21 cellular contexts compared by ENCODE assay signal in the genomic region with DNA sequence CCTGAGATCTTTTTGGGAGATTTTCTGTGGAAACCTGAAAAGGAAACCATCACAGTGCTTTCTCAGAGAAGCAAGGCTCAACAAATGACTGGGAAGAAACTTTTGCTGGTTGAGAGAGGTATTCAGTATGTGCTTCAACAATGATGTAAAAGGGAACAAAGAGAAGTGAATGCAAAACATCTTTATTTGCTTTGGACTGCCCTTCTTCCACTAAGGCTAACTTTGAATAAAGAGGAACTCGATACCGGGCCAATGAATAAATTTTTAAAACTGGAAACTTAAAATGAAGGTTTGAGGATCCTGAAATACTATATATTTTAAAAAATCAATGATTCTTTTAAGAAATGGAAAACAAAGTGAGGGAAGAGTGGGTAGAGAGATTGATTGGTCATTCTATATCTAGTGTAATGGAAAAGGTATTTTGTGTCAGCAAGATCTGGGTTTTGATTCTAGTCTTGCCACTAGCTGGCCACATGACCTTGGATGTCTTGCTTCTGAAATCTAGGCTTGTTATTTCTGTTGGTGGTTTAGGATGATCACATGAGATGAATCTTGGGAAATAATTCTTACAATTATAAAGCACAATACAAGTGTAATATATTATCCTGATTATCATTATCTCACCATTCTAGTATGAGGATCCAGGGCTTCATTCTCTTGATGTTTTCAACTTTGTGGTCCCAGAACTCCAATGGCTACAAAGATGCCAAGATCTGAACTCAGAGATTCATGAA. TPM values are rescaled to one million over a fixed set of nuclear protein-coding genes. Genes with fewer than 3 reads are reported as not detected.
A peak's percentile ranks its signal among the peaks of the same experiment; 100 is the strongest.
DNase-seq lines count a peak whose midpoint lies in the region; ATAC-seq, FAIRE-seq and TF ChIP-seq lines count a peak whose summit lies in the region.
"Had no signal": no experiment of that assay in that cellular context is flagged by ENCODE, and none has a peak within 500 bp of the region (broad histone marks: within the 10 kb centered on the region; RNA-seq: fewer than 3 reads in every experiment).

No MANE protein-coding gene starts in this region.

- H3K27ac ChIP-seq in urinary bladder (ENCODE audit: low read depth) (peak overlapping the region; percentile 10), vagina (no peak overlapping the region)
- H3K27ac ChIP-seq: BLaER1 treated with 17β-estradiol and CSF1 and Interleukin-3, amounts not matched to agents 10 nM and 100 nM; SJCRH30 had no signal

- no peak for TF ChIP-seq POLR2A in GM12892 (IDR thresholded peaks at IDR 0.05; ENCODE audit: low read depth, low read length)
- TF ChIP-seq POLR2A in vagina (IDR thresholded peaks at IDR 0.05), result no peak

- in situ Hi-C loops in SK-MEL-5 (cut with HindIII; ENCODE audit: low pct_unique_long_range_greater_than_20kb, low sequenced_read_pairs), result no loop called here

- no peak for ATAC-seq in GM19328 (IDR thresholded peaks at IDR 0.05; ENCODE audit: unreplicated experiment)
- ATAC-seq: CD8-positive, alpha-beta T cell; GM12878; K562; Panc1 had no signal

- no peaks in the 10 kb centered on the region for H3K9me3 ChIP-seq in vagina
- H3K9me3 ChIP-seq: SJCRH30 had no signal

- H3K27me3 ChIP-seq in vagina, result no peaks in the 10 kb centered on the region
- H3K27me3 ChIP-seq: BLaER1 treated with 17β-estradiol and CSF1 and Interleukin-3, amounts not matched to agents 10 nM and 100 nM; SJCRH30 had no signal

- intact Hi-C loops in vagina (cut with DNase I), result no loop called here

- no peak for DNase-seq in GM12892 (ENCODE audit: insufficient read length)
- DNase-seq in SK-MEL-5 (ENCODE audit: low read depth, low spot score), result peak; percentile 5
- peak; percentile 41 for DNase-seq in fibroblast of peridontal ligament (ENCODE audit: extremely low read depth)
- DNase-seq in vagina (ENCODE audit: extremely low spot score in 2 of 2), result no peak
- DNase-seq in UCSD-AML1 (lab: John Stamatoyannopoulos, UW; ENCODE audit: unreplicated experiment), result no peak
- DNase-seq: Calu3; CD8-positive, alpha-beta T cell; GF-D8; NCI-H1694 treated with DMSO at 0.1 percent for 48 hours; NCI-H510A; NCI-H82; SJCRH30 had no signal

- no peak for TF ChIP-seq CTCF in vagina (IDR thresholded peaks at IDR 0.05)

- peak; percentile 70 for FAIRE-seq in GM12892 (lab: Jason Lieb, UNC)
- FAIRE-seq: GM12878, GM18507, K562 had no signal

- H3K4me3 ChIP-seq in urinary bladder (ENCODE audit: low read depth, low read length), result no peak overlapping the region
- H3K4me3 ChIP-seq in vagina, result no peak overlapping the region
- H3K4me3 ChIP-seq: BLaER1 treated with 17β-estradiol and CSF1 and Interleukin-3, amounts not matched to agents 10 nM and 100 nM; GM12878; K562; SJCRH30 had no signal

- H3K4me1 ChIP-seq in urinary bladder (ENCODE audit: insufficient read depth) (no peaks in the 10 kb centered on the region), vagina (no peaks in the 10 kb centered on the region)
- H3K4me1 ChIP-seq: SJCRH30 had no signal

- 93% methylated on average over 2 of the region's 2 CpGs for WGBS in urinary bladder

- H3K36me3 ChIP-seq in urinary bladder (ENCODE audit: insufficient read depth) (no peaks in the 10 kb centered on the region), vagina (no peaks in the 10 kb centered on the region)
- H3K36me3 ChIP-seq: BLaER1 treated with 17β-estradiol and CSF1 and Interleukin-3, amounts not matched to agents 10 nM and 100 nM; SJCRH30 had no signal

RNA-seq across cellular contexts. Expression of a gene that starts 34.6 kb away (rescaled TPM):
- 0.36 TPM for polyA plus RNA-seq in GM12892 (2012; ENCODE audit: missing spikeins)
- not detected in 2 replicates for total RNA-seq in SK-MEL-5 (2014; rRNA removed; shearing (Covaris generic))
- not detected in 2 replicates for polyA plus RNA-seq in SK-MEL-5 (2015; cell fraction: cytosol; rRNA removed)
- polyA plus RNA-seq in SK-MEL-5 (2015; cell fraction: nucleus; rRNA removed), result not detected in 2 replicates
- total RNA-seq in urinary bladder (not detected), vagina (not detected)
- polyA plus RNA-seq in urinary bladder, result not detected
- total RNA-seq: A673; Calu3; CD8-positive, alpha-beta T cell; H4; K562; SJCRH30 had no signal
- polyA plus RNA-seq: K562 had no signal

RNA-seq across cellular contexts. Expression of a gene that starts 52.1 kb away (rescaled TPM):
- polyA plus RNA-seq in GM12892 (2012; ENCODE audit: missing spikeins), result 252 TPM
- 187 and 190 TPM in 2 replicates for total RNA-seq in SK-MEL-5 (2014; rRNA removed; shearing (Covaris generic))
- 70.1 and 83.8 TPM in 2 replicates for polyA plus RNA-seq in SK-MEL-5 (2015; cell fraction: cytosol; rRNA removed)
- polyA plus RNA-seq in SK-MEL-5 (2015; cell fraction: nucleus; rRNA removed), result 31.6 and 43.1 TPM in 2 replicates
- 145 TPM for total RNA-seq in urinary bladder
- 104 TPM for polyA plus RNA-seq in urinary bladder
- total RNA-seq in vagina, result 48.4 TPM

Comparison
In these comparisons a context has a peak if more than half of its experiments do, and no peak if none do; other contexts are left out.
1. DNase-seq: peak in SK-MEL-5 (single experiment) and fibroblast of peridontal ligament (single experiment); none in GM12892 (single experiment), vagina (0 of 2) and UCSD-AML1 (single experiment).